Comparison of ENCODE assay signal across 19 cellular contexts in genomic region chr6:10400330-10400729, GRCh38. TPM values are rescaled to one million over a fixed set of nuclear protein-coding genes. Genes with fewer than 3 reads are reported as not detected.
A peak's percentile ranks its signal among the peaks of the same experiment; 100 is the strongest.
DNase-seq lines count a peak whose midpoint lies in the region; ATAC-seq and TF ChIP-seq lines count a peak whose summit lies in the region.
"Had no signal": no experiment of that assay in that cellular context is flagged by ENCODE, and none has a peak within 500 bp of the region (broad histone marks: within the 10 kb centered on the region; RNA-seq: fewer than 3 reads in every experiment).

No MANE protein-coding gene starts in this region.

- TF ChIP-seq RAD21 in HCT116 (IDR thresholded peaks at IDR 0.05; ENCODE audit: low read depth) = no peak

- no peak overlapping the region for H3K9ac ChIP-seq in HCT116 (ENCODE audit: low read length)

- H3K27me3 Mint-ChIP-seq in MCF 10A (ENCODE audit: insufficient read depth, unreplicated experiment) (no peaks in the 10 kb centered on the region), natural killer cell (ENCODE audit: low read depth in 2 of 2) (peaks cover 46 to 76% of the 10 kb centered on the region in 2 donors)

- peaks cover 21% of the 10 kb centered on the region for H3K79me2 ChIP-seq in HCT116 (ENCODE audit: insufficient read depth, low read length)

- RAD21 ChIA-PET in HCT116 (lab: Charles Lee; ENCODE audit: low non-redundant PET in 1 of 2, low total read pairs in 2 of 2, uncharacterized antibody in 2 of 2, unreplicated experiment in 2 of 2) = no interaction called here

- H3K4me2 ChIP-seq in HCT116 (ENCODE audit: low read length) = peak overlapping the region; percentile 10

- ATAC-seq in HCT116 (no peak), HG03442 (IDR thresholded peaks at IDR 0.05; ENCODE audit: unreplicated experiment) (no peak), natural killer cell (no peak)
- ATAC-seq: left cardiac atrium, SK-N-SH treated with all-trans-retinoic acid at 6 μM for 48 hours had no signal

- H4K20me1 ChIP-seq in HCT116 (ENCODE audit: insufficient read depth) = no peaks in the 10 kb centered on the region

- no peaks in the 10 kb centered on the region for H3K9me3 ChIP-seq in HCT116 (ENCODE audit: control insufficient read depth in 1 of 2, insufficient read depth in 1 of 2, low read depth in 1 of 2, low read length in 2 of 2)
- H3K9me3 ChIP-seq in vagina = no peaks in the 10 kb centered on the region
- H3K9me3 ChIP-seq: colonic mucosa had no signal

- H3K36me3 Mint-ChIP-seq in MCF 10A (ENCODE audit: insufficient read depth, unreplicated experiment) = peaks cover 94% of the 10 kb centered on the region
- H3K36me3 Mint-ChIP-seq in natural killer cell = peaks cover 7% of the 10 kb centered on the region

- H3K4me1 ChIP-seq in HCT116 (ENCODE audit: control insufficient read depth in 1 of 2, insufficient read depth in 2 of 2, low read length in 2 of 2) = peaks cover 8 to 24% of the 10 kb centered on the region in 2 experiments; a peak in 3 of 4 replicates
- peaks cover 21% of the 10 kb centered on the region for H3K4me1 ChIP-seq in vagina
- H3K4me1 ChIP-seq: colonic mucosa had no signal

- TF ChIP-seq POLR2A in HCT116 (IDR thresholded peaks at IDR 0.05; ENCODE audit: borderline replicate concordance, extremely low read depth, insufficient read depth, insufficient read length) (no peak), vagina (IDR thresholded peaks at IDR 0.05) (no peak)

- H3K9me2 ChIP-seq in HCT116 (ENCODE audit: insufficient read depth) = no peaks in the 10 kb centered on the region

- TF ChIP-seq CTCF in HCT116 (IDR thresholded peaks at IDR 0.05 in 2 of 3, conservative IDR thresholded peaks at IDR 0.05 in 1 of 3; ENCODE audit: borderline replicate concordance in 1 of 3, insufficient read depth in 1 of 3, low read depth in 2 of 3, low read length in 2 of 3) (no peak), MCF 10A (IDR thresholded peaks at IDR 0.05; ENCODE audit: unreplicated experiment) (no peak), vagina (IDR thresholded peaks at IDR 0.05) (no peak), natural killer cell (IDR thresholded peaks at IDR 0.05) (no peak)

- no peaks in the 10 kb centered on the region for H3K27me3 ChIP-seq in HCT116 (ENCODE audit: insufficient read depth, low read length)
- H3K27me3 ChIP-seq in vagina = no peaks in the 10 kb centered on the region

- DNase-seq in HCT116 (ENCODE audit: low read depth, low spot score) (no peak), MCF 10A (ENCODE audit: unreplicated experiment) (peak; percentile 77), islet precursor cell (peak; percentile 84), vagina (ENCODE audit: extremely low spot score in 2 of 2) (no peak), natural killer cell (no peak)
- no peak for DNase-seq in activated CD8-positive, alpha-beta memory T cell treated with anti-CD3 and anti-CD28 coated beads for 24 hours
- DNase-seq: activated CD4-positive, alpha-beta T cell treated with anti-CD3 and anti-CD28 coated beads, Interleukin-2, amount 10 ng/mL, durations not matched to agents 24 days and 14 days; activated naive CD4-positive, alpha-beta T cell treated with anti-CD3 and anti-CD28 coated beads, Interleukin-2, amount 10 ng/mL, durations not matched to agents 7 days and 5 days; activated T-cell treated with anti-CD3 and anti-CD28 coated beads, Interleukin-2, amount 50 U/mL, for 48 hours; amniotic stem cell; colonic mucosa; GDM1; left cardiac atrium; MV-4-11; NCI-H2171; NCI-H524 treated with DMSO at 0.1 percent for 48 hours; stimulated activated CD4-positive, alpha-beta T cell treated with anti-CD3 and anti-CD28 coated beads, Interleukin-1b, Interleukin-23, amount 100 ng/mL, for 48 hours had no signal

- H3K9me3 Mint-ChIP-seq in MCF 10A (ENCODE audit: unreplicated experiment) = no peaks in the 10 kb centered on the region
- peaks cover 5 to 8% of the 10 kb centered on the region in 2 donors for H3K9me3 Mint-ChIP-seq in natural killer cell

- H3K4me3 Mint-ChIP-seq in MCF 10A (ENCODE audit: unreplicated experiment) (peak overlapping the region; percentile 60), natural killer cell (no peak overlapping the region)
- H3K4me3 Mint-ChIP-seq: activated CD4-positive, alpha-beta T cell treated with anti-CD3 and anti-CD28 coated beads, Interleukin-2, amount 10 ng/mL, durations not matched to agents 24 days and 14 days; activated naive CD4-positive, alpha-beta T cell treated with anti-CD3 and anti-CD28 coated beads, Interleukin-2, amount 10 ng/mL, durations not matched to agents 7 days and 5 days had no signal

- H2AFZ ChIP-seq in HCT116 (ENCODE audit: low read depth, low read length, poor library complexity, severe bottlenecking) = no peak overlapping the region

- CTCF ChIA-PET in HCT116 (lab: Charles Lee) = no interaction called here
- CTCF ChIA-PET in MCF 10A (lab: Yijun Ruan, JAX) = interaction anchor here (0.6 to 0.7 kb wide), 4 partner anchors 14 to 859 kb away, joined by 3 to 4 read pairs (median 3); partner anchors contain the start of gene TFAP2A

- intact Hi-C loops in HCT116 (cut with micrococcal nuclease) = loop anchor here (5.0 kb wide), 1 partner anchor 143 kb away; no protein-coding TSS in a partner anchor
- intact Hi-C loops in MCF 10A (cut with micrococcal nuclease) = loop anchor here (5.0 to 10.0 kb wide), 4 partner anchors 88 to 756 kb away; no protein-coding TSS in a partner anchor
- intact Hi-C loops in vagina (cut with DNase I) = no loop called here
- intact Hi-C loops in natural killer cell (cut with micrococcal nuclease) = no loop called here

- BruUV-seq in HCT116 (replicated peaks; lab: Mats Ljungman, UMichigan) (no TSS peak), MCF 10A (replicated peaks; lab: Mats Ljungman, UMichigan) (no TSS peak)

- H3K27ac ChIP-seq in HCT116 (ENCODE audit: low read depth, low read length) (no peak overlapping the region), vagina (no peak overlapping the region)
- H3K27ac ChIP-seq: colonic mucosa had no signal

- H3K4me3 ChIP-seq in HCT116 (replicated peaks in 1 of 2; ENCODE audit: low read depth in 1 of 2, low read length in 2 of 2) (no peak overlapping the region), vagina (no peak overlapping the region)
- H3K4me3 ChIP-seq: colonic mucosa had no signal

- POLR2A ChIA-PET in HCT116 (lab: Charles Lee) = no interaction called here
- POLR2A ChIA-PET in MCF 10A (lab: Yijun Ruan, JAX) = interaction anchor here (0.5 to 4.8 kb wide), 23 partner anchors 10 to 1723 kb away, joined by 3 to 116 read pairs (median 4); partner anchors contain the start of gene TFAP2A

- peak overlapping the region; percentile 99 for H3K27ac Mint-ChIP-seq in MCF 10A (ENCODE audit: low read depth, unreplicated experiment)
- no peak overlapping the region for H3K27ac Mint-ChIP-seq in natural killer cell
- H3K27ac Mint-ChIP-seq: activated CD4-positive, alpha-beta T cell treated with anti-CD3 and anti-CD28 coated beads, Interleukin-2, amount 10 ng/mL, durations not matched to agents 24 days and 14 days; activated naive CD4-positive, alpha-beta T cell treated with anti-CD3 and anti-CD28 coated beads, Interleukin-2, amount 10 ng/mL, durations not matched to agents 7 days and 5 days had no signal

- H3K4me1 Mint-ChIP-seq in MCF 10A (ENCODE audit: insufficient read depth, unreplicated experiment) (peaks cover 65% of the 10 kb centered on the region), natural killer cell (peaks cover 0 to 12% of the 10 kb centered on the region in 2 donors)

- H3K36me3 ChIP-seq in HCT116 (ENCODE audit: control insufficient read depth in 1 of 2, insufficient read depth in 2 of 2, low read length in 2 of 2) = peaks cover 7 to 11% of the 10 kb centered on the region in 2 experiments; a peak in 3 of 4 replicates
- H3K36me3 ChIP-seq in vagina = no peaks in the 10 kb centered on the region
- H3K36me3 ChIP-seq: colonic mucosa had no signal

TF ChIP-seq in HCT116, 20 proteins besides CTCF, POLR2A, EP300 and RAD21:
- TF ChIP-seq POLR2AphosphoS5 (IDR thresholded peaks at IDR 0.05; ENCODE audit: low read depth, low read length) (no peak), FOSL1 (IDR thresholded peaks at IDR 0.05; ENCODE audit: low read depth) (no peak), ZBTB33 (IDR thresholded peaks at IDR 0.05; ENCODE audit: extremely low read depth, insufficient replicate concordance, low read length) (no peak), EZH2 (IDR thresholded peaks at IDR 0.05) (no peak), EGR1 (IDR thresholded peaks at IDR 0.05; ENCODE audit: low read depth) (no peak)

RNA-seq across cellular contexts. Expression of gene TFAP2A, which starts 14.5 kb away (rescaled TPM):
- total RNA-seq in HCT116 (2021; ENCODE audit: unreplicated experiment) (24.3 TPM), MCF 10A (2022) (78.2 and 87.4 TPM in 2 replicates), vagina (19.4 TPM), natural killer cell (not detected)
- polyA plus RNA-seq in HCT116 (2012) = 17.3 and 17.4 TPM in 2 replicates
- total RNA-seq: activated CD4-positive, alpha-beta T cell treated with anti-CD3 and anti-CD28 coated beads, Interleukin-2, amount 10 ng/mL, durations not matched to agents 24 days and 14 days had no signal

Comparison
In these comparisons a context has a peak if more than half of its experiments do, and no peak if none do; other contexts are left out.
1. DNase-seq: peak in MCF 10A (single experiment) and islet precursor cell (single experiment); none in HCT116 (single experiment), activated CD8-positive, alpha-beta memory T cell treated with anti-CD3 and anti-CD28 coated beads for 24 hours (single experiment), vagina (0 of 2) and natural killer cell (single experiment).
2. RNA of gene TFAP2A, which starts 14.5 kb away (total RNA-seq): 78.2 to 87.4 TPM in MCF 10A, 24.3 TPM in HCT116 (single experiment) and 19.4 TPM in vagina (single experiment); not detected in natural killer cell; every median in the first group is over 10 times any median in the second.
3. intact Hi-C loops: an anchor here in HCT116 (5.0 kb wide) and MCF 10A (5.0 to 10.0 kb wide); none called in vagina and natural killer cell.